Comparison of ENCODE assay signal across 1 cellular context in the genomic region with DNA sequence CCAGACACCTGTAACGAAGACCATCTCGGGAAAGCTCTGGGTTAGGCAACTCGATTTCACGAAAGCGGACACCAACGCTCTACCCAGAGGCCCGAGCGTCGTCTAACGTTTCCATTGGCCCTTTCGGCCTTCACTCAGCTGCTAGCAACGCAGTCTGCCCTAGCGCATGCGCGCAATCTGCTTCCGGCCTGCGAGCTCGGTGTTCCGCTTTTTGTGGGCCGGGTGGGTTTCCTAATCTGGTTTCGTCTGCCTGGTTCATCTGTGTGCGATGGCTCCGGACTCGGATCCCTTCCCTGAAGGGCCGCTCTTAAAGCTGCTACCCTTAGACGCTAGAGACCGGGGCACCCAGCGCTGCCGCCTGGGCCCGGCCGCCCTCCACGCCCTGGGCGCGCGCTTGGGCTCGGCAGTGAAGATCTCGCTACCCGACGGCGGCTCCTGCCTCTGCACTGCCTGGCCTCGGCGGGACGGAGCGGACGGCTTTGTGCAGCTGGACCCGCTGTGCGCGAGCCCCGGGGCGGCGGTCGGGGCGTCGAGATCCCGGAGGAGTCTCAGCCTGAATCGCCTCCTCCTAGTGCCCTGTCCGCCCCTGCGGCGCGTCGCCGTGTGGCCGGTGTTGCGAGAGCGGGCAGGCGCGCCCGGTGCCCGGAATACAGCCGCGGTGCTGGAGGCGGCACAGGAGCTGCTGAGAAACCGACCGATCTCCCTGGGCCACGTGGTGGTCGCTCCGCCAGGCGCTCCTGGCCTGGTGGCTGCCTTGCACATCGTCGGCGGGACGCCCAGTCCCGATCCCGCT.
TF ChIP-seq lines count a peak whose summit lies in the region.

No MANE protein-coding gene starts in this region.

TF ChIP-seq in SK-N-SH, 30 proteins besides CTCF, POLR2A, EP300 and RAD21 (continued from another document):
- TF ChIP-seq, protein P1, sequence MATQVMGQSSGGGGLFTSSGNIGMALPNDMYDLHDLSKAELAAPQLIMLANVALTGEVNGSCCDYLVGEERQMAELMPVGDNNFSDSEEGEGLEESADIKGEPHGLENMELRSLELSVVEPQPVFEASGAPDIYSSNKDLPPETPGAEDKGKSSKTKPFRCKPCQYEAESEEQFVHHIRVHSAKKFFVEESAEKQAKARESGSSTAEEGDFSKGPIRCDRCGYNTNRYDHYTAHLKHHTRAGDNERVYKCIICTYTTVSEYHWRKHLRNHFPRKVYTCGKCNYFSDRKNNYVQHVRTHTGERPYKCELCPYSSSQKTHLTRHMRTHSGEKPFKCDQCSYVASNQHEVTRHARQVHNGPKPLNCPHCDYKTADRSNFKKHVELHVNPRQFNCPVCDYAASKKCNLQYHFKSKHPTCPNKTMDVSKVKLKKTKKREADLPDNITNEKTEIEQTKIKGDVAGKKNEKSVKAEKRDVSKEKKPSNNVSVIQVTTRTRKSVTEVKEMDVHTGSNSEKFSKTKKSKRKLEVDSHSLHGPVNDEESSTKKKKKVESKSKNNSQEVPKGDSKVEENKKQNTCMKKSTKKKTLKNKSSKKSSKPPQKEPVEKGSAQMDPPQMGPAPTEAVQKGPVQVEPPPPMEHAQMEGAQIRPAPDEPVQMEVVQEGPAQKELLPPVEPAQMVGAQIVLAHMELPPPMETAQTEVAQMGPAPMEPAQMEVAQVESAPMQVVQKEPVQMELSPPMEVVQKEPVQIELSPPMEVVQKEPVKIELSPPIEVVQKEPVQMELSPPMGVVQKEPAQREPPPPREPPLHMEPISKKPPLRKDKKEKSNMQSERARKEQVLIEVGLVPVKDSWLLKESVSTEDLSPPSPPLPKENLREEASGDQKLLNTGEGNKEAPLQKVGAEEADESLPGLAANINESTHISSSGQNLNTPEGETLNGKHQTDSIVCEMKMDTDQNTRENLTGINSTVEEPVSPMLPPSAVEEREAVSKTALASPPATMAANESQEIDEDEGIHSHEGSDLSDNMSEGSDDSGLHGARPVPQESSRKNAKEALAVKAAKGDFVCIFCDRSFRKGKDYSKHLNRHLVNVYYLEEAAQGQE (IDR thresholded peaks at IDR 0.05; ENCODE audit: low read depth, low read length) = no peak
- no peak for TF ChIP-seq EZH2phosphoT487 (IDR thresholded peaks at IDR 0.05; ENCODE audit: borderline replicate concordance, low read depth)
- peak; percentile 63; the same call in 1 of the 2 replicates for TF ChIP-seq MXI1 (IDR thresholded peaks at IDR 0.05; ENCODE audit: low read depth, low read length)
- no peak for TF ChIP-seq FOXJ3 (CRISPR knock-in tag; IDR thresholded peaks at IDR 0.05)
- TF ChIP-seq FOXM1 (IDR thresholded peaks at IDR 0.05; ENCODE audit: low read depth) = no peak
- TF ChIP-seq POLR2AphosphoS5 (IDR thresholded peaks at IDR 0.05; ENCODE audit: low read depth, low read length) = peak; percentile 98
- peak; percentile 78 for TF ChIP-seq CHD2 (IDR thresholded peaks at IDR 0.05; ENCODE audit: low read length, partially characterized antibody)
- TF ChIP-seq JUND (IDR thresholded peaks at IDR 0.05) = no peak
- TF ChIP-seq RXRA (IDR thresholded peaks at IDR 0.05; ENCODE audit: borderline replicate concordance, low read depth) = no peak
- no peak for TF ChIP-seq FOSL2 (IDR thresholded peaks at IDR 0.05; ENCODE audit: borderline replicate concordance, low read depth)
- TF ChIP-seq, protein P2, sequence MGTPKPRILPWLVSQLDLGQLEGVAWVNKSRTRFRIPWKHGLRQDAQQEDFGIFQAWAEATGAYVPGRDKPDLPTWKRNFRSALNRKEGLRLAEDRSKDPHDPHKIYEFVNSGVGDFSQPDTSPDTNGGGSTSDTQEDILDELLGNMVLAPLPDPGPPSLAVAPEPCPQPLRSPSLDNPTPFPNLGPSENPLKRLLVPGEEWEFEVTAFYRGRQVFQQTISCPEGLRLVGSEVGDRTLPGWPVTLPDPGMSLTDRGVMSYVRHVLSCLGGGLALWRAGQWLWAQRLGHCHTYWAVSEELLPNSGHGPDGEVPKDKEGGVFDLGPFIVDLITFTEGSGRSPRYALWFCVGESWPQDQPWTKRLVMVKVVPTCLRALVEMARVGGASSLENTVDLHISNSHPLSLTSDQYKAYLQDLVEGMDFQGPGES (IDR thresholded peaks at IDR 0.05; ENCODE audit: low read depth, low read length) = peak; percentile 50; the same call in 1 of the 2 replicates
- TF ChIP-seq, protein P3, sequence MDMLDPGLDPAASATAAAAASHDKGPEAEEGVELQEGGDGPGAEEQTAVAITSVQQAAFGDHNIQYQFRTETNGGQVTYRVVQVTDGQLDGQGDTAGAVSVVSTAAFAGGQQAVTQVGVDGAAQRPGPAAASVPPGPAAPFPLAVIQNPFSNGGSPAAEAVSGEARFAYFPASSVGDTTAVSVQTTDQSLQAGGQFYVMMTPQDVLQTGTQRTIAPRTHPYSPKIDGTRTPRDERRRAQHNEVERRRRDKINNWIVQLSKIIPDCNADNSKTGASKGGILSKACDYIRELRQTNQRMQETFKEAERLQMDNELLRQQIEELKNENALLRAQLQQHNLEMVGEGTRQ (IDR thresholded peaks at IDR 0.05; ENCODE audit: borderline replicate concordance, low read depth, low read length) = no peak
- TF ChIP-seq SIN3A (IDR thresholded peaks at IDR 0.05; ENCODE audit: borderline replicate concordance, low read depth, low read length) = peak; percentile 13; the same call in 1 of the 2 replicates
- TF ChIP-seq ELF1 (IDR thresholded peaks at IDR 0.05) = peak; percentile 76
- no peak for TF ChIP-seq GATA2 (CRISPR knock-in tag; IDR thresholded peaks at IDR 0.05)
- peak; percentile 86 for TF ChIP-seq GABPA (IDR thresholded peaks at IDR 0.05; ENCODE audit: low read depth)
- TF ChIP-seq NFIC (IDR thresholded peaks at IDR 0.05; ENCODE audit: borderline replicate concordance) = no peak
- peak; percentile 80; the same call in 1 of the 2 replicates for TF ChIP-seq TAF1 (IDR thresholded peaks at IDR 0.05; ENCODE audit: borderline replicate concordance, low read depth, low read length)
- no peak for TF ChIP-seq MEF2A (IDR thresholded peaks at IDR 0.05; ENCODE audit: borderline replicate concordance, low read depth)
- peak; percentile 43; the same call in 1 of the 2 replicates for TF ChIP-seq YY1 (IDR thresholded peaks at IDR 0.05; ENCODE audit: low read depth)
